ENCODE assay signal across 1 cellular context in genomic region chr5:79663212-79663611, GRCh38.
TF ChIP-seq lines count a peak whose summit lies in the region.

No MANE protein-coding gene starts in this region.

TF ChIP-seq in GM12878, 131 proteins besides CTCF, POLR2A, EP300 and RAD21:
- TF ChIP-seq MYC (IDR thresholded peaks at IDR 0.05; ENCODE audit: insufficient read depth, insufficient read length, insufficient replicate concordance, low read length, severe bottlenecking) (no peak), JUNB (IDR thresholded peaks at IDR 0.05) (0 out of 2 replicates have a peak, but pooled peaks have one; percentile 17)
